9 cellular contexts compared by ENCODE assay signal in the genomic region with DNA sequence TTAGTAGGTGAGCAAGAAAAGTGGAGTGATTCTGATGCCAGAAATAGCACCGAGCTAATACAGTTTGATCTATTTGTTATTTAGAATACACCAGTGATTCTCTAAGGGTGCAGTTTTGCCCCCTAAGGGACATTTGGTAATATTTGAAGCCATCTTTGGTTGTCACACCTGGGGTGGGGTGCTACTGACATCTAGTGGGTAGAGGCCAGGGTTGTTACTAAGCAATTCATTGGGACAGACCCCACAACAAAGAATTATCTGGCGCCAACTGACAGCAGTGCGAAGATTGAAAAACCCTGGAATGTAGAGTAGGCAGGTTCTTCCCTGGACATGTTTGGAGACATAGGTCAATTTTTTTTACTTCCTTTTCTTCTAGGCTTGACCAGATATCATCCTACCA. TPM values are rescaled to one million over a fixed set of nuclear protein-coding genes. Genes with fewer than 3 reads are reported as not detected.
DNase-seq lines count a peak whose midpoint lies in the region; ATAC-seq and TF ChIP-seq lines count a peak whose summit lies in the region.
"Had no signal": no experiment of that assay in that cellular context is flagged by ENCODE, and none has a peak within 500 bp of the region (broad histone marks: within the 10 kb centered on the region; RNA-seq: fewer than 3 reads in every experiment).

No MANE protein-coding gene starts in this region.

- H3K4me1 Mint-ChIP-seq in immature natural killer cell: no peaks in the 10 kb centered on the region

- H3K4me1 ChIP-seq in gastroesophageal sphincter: no peaks in the 10 kb centered on the region
- H3K4me1 ChIP-seq: SJSA1 had no signal

- no peaks in the 10 kb centered on the region for H3K36me3 Mint-ChIP-seq in immature natural killer cell

- no peak overlapping the region for H3K4me3 ChIP-seq in gastroesophageal sphincter
- H3K4me3 ChIP-seq: SJSA1 had no signal

- no peaks in the 10 kb centered on the region for H3K27me3 ChIP-seq in gastroesophageal sphincter
- H3K27me3 ChIP-seq: SJSA1 had no signal

- no peaks in the 10 kb centered on the region for H3K36me3 ChIP-seq in gastroesophageal sphincter
- H3K36me3 ChIP-seq: SJSA1 had no signal

- no peak overlapping the region for H3K27ac Mint-ChIP-seq in immature natural killer cell

- TF ChIP-seq CTCF in gastroesophageal sphincter (IDR thresholded peaks at IDR 0.05): peak in 1 of 4 experiments; percentile 38

- no peak overlapping the region for H3K27ac ChIP-seq in gastroesophageal sphincter
- H3K27ac ChIP-seq: SJSA1 had no signal

- no peaks in the 10 kb centered on the region for H3K9me3 ChIP-seq in gastroesophageal sphincter
- H3K9me3 ChIP-seq: SJSA1 had no signal

- no peak overlapping the region for H3K4me3 Mint-ChIP-seq in immature natural killer cell

- H3K27me3 Mint-ChIP-seq in immature natural killer cell (ENCODE audit: low read depth in 3 of 3): peaks cover 1 to 3% (median 2%) of the 10 kb centered on the region in 3 donors

- WGBS in gastroesophageal sphincter (ENCODE audit: low coverage in 1 of 2), 2 donors: 79 to 84% methylated on average over 3 of the region's 3 CpGs

- ATAC-seq in GM21717 (IDR thresholded peaks at IDR 0.05; ENCODE audit: unreplicated experiment): peak; percentile 79
- ATAC-seq in gastroesophageal sphincter: no peak
- no peak for ATAC-seq in GM19328 (IDR thresholded peaks at IDR 0.05; ENCODE audit: unreplicated experiment)

- no peaks in the 10 kb centered on the region for H3K9me3 Mint-ChIP-seq in immature natural killer cell

- no peak for TF ChIP-seq EP300 in gastroesophageal sphincter (IDR thresholded peaks at IDR 0.05)

- peak; percentile 9 for DNase-seq in EL
- DNase-seq in NCI-H1092 (lab: John Stamatoyannopoulos, UW): peak; percentile 13
- DNase-seq in activated CD8-positive, alpha-beta memory T cell treated with anti-CD3 and anti-CD28 coated beads, Interleukin-2, amount 50 U/mL, for 4 hours: peak; percentile 63
- DNase-seq in immature natural killer cell: peak; percentile 45 to 64 (median 47)
- no peak for DNase-seq in NCI-H526 treated with DMSO at 0.1 percent for 48 hours (lab: John Stamatoyannopoulos, UW)

- TF ChIP-seq POLR2A in gastroesophageal sphincter (IDR thresholded peaks at IDR 0.05): no peak

RNA-seq across cellular contexts. Expression of a gene that starts 14.6 kb away (rescaled TPM):
- 10 to 100 TPM in 1 of 3 donors, 1 to 10 TPM in 2; 7.2 to 10.3 (median 7.3) TPM for polyA plus RNA-seq in immature natural killer cell
- 10 to 100 TPM; 14.0 to 25.2 (median 19.6) TPM for total RNA-seq in gastroesophageal sphincter
